20 cellular contexts compared by ENCODE assay signal in the genomic region with DNA sequence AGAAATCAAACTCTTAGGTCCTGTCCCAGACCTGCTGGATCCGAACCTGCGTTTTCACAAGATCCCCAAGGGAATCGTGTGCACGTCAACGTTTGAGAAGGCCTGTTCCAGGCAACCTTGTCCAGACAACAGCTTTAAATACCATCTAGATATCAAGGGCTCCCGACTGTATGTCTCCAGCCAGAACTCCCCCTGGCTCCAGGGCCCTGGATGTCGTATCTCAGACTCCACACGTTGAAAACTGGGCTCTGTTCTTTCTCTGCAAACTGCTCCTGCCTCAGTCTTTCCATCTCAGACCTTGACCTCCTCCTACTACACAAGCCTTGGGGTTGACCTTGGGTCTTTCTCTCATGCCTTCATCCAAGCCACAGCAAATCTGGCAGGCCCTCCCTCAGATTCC. TPM values are rescaled to one million over a fixed set of nuclear protein-coding genes. Genes with fewer than 3 reads are reported as not detected.
DNase-seq lines count a peak whose midpoint lies in the region; ATAC-seq and TF ChIP-seq lines count a peak whose summit lies in the region.
"Had no signal": no experiment of that assay in that cellular context is flagged by ENCODE, and none has a peak within 500 bp of the region (broad histone marks: within the 10 kb centered on the region; RNA-seq: fewer than 3 reads in every experiment).

No MANE protein-coding gene starts in this region.

- in situ Hi-C loops in KBM-7 (cut with MboI; ENCODE audit: low pct_unique_long_range_greater_than_20kb, low sequenced_read_pairs) = no loop called here

- H3K36me3 Mint-ChIP-seq in naive B cell = no peaks in the 10 kb centered on the region

- peak overlapping the region in 5 of 6 donors; percentile 83 to 99 (median 99) for H3K27ac Mint-ChIP-seq in naive B cell
- H3K27ac Mint-ChIP-seq: activated T-helper 1 cell treated with anti-CD3 and anti-CD28 coated beads, Interleukin-12 subunit alpha, Interleukin-12 subunit beta, Interleukin-2, Interleukin-4 antibody, amounts not matched to agents 30 ng/mL and 10 ng/mL and 1 ng/mL, durations not matched to agents 14 hours and 24 hours and 36 hours had no signal

- H3K9me3 ChIP-seq in NT2/D1 (ENCODE audit: insufficient read depth, low read length) (no peaks in the 10 kb centered on the region), subcutaneous abdominal adipose tissue (ENCODE audit: control insufficient read depth in 5 of 5, low read length in 5 of 5) (no peaks in the 10 kb centered on the region), MG63 (no peaks in the 10 kb centered on the region)
- H3K9me3 ChIP-seq: sigmoid colon had no signal

- H3K27me3 ChIP-seq in NT2/D1 (ENCODE audit: insufficient read depth, insufficient read length) = no peaks in the 10 kb centered on the region
- no peaks in the 10 kb centered on the region for H3K27me3 ChIP-seq in subcutaneous abdominal adipose tissue (ENCODE audit: control insufficient read depth in 5 of 5, insufficient read depth in 4 of 5, low read length in 5 of 5)
- no peaks in the 10 kb centered on the region for H3K27me3 ChIP-seq in MG63
- H3K27me3 ChIP-seq: dorsolateral prefrontal cortex, sigmoid colon had no signal

- H3K27ac ChIP-seq in subcutaneous abdominal adipose tissue (ENCODE audit: low read depth, low read length) = peak overlapping the region; percentile 46

- no peak for DNase-seq in NT2/D1 (ENCODE audit: low read depth, low spot score)
- DNase-seq in fibroblast of the aortic adventitia (ENCODE audit: low read depth) = peak; percentile 41
- no peak for DNase-seq in naive B cell
- DNase-seq in KBM-7 = no peak
- no peak for DNase-seq in occipital lobe (lab: John Stamatoyannopoulos, UW)
- no peak for DNase-seq in MG63
- DNase-seq: AML-193; dorsolateral prefrontal cortex; foreskin melanocyte; NCI-H1436 treated with DMSO at 0.1 percent for 48 hours; NCI-H2171; NCI-H748 treated with DMSO at 0.1 percent for 48 hours; PC-3; sigmoid colon; stimulated activated naive CD4-positive, alpha-beta T cell treated with Interleukin-2 at 50 U/mL for 16 hours; T1000 had no signal

- no peaks in the 10 kb centered on the region for H3K9me3 Mint-ChIP-seq in naive B cell
- H3K9me3 Mint-ChIP-seq: activated T-helper 1 cell treated with anti-CD3 and anti-CD28 coated beads, Interleukin-12 subunit alpha, Interleukin-12 subunit beta, Interleukin-2, Interleukin-4 antibody, amounts not matched to agents 30 ng/mL and 10 ng/mL and 1 ng/mL, durations not matched to agents 14 hours and 24 hours and 36 hours had no signal

- H3K4me3 ChIP-seq in NT2/D1 (ENCODE audit: insufficient read length, low read depth) (no peak overlapping the region), fibroblast of the aortic adventitia (ENCODE audit: low read depth, low read length) (no peak overlapping the region), subcutaneous abdominal adipose tissue (ENCODE audit: low read depth in 1 of 5, low read length in 5 of 5) (no peak overlapping the region), MG63 (no peak overlapping the region)
- H3K4me3 ChIP-seq: dorsolateral prefrontal cortex, sigmoid colon had no signal

- H3K36me3 ChIP-seq in NT2/D1 (ENCODE audit: insufficient read depth, insufficient read length, low read length) (no peaks in the 10 kb centered on the region), subcutaneous abdominal adipose tissue (ENCODE audit: control insufficient read depth in 5 of 5, insufficient read depth in 5 of 5, low read length in 5 of 5) (no peaks in the 10 kb centered on the region), MG63 (no peaks in the 10 kb centered on the region)
- H3K36me3 ChIP-seq: sigmoid colon had no signal

- H3K4me1 Mint-ChIP-seq in naive B cell = peaks cover 49 to 75% (median 57%) of the 10 kb centered on the region in 3 donors

- H3K4me1 ChIP-seq in NT2/D1 (ENCODE audit: insufficient read depth, insufficient read length) = peaks cover 2% of the 10 kb centered on the region
- peaks cover 18 to 78% (median 62%) of the 10 kb centered on the region in 5 donors for H3K4me1 ChIP-seq in subcutaneous abdominal adipose tissue (ENCODE audit: control insufficient read depth in 5 of 5, insufficient read depth in 5 of 5, low read length in 5 of 5)

- H3K27me3 Mint-ChIP-seq in naive B cell = no peaks in the 10 kb centered on the region

- no peak for TF ChIP-seq CTCF in fibroblast of the aortic adventitia (IDR thresholded peaks at IDR 0.05; ENCODE audit: insufficient read depth, low read length)

- peak overlapping the region; percentile 47 for H3K9ac ChIP-seq in NT2/D1 (ENCODE audit: insufficient read length, low read depth)
- H3K9ac ChIP-seq in subcutaneous abdominal adipose tissue (ENCODE audit: low read length in 5 of 5) = no peak overlapping the region

- ATAC-seq in naive B cell (ENCODE audit: low read depth in 2 of 2) = no peak
- ATAC-seq in HG02588 (IDR thresholded peaks at IDR 0.05; ENCODE audit: unreplicated experiment) = no peak
- ATAC-seq: activated CD4-positive, CD25-positive, alpha-beta regulatory T cell treated with anti-CD3 and anti-CD28 coated beads, Interleukin-2, amount 50 U/mL, for 24 hours; PC-3 had no signal

- peak overlapping the region in 4 of 8 donors; percentile 29 to 59 (median 42) for H3K4me3 Mint-ChIP-seq in naive B cell
- H3K4me3 Mint-ChIP-seq: activated T-helper 1 cell treated with anti-CD3 and anti-CD28 coated beads, Interleukin-12 subunit alpha, Interleukin-12 subunit beta, Interleukin-2, Interleukin-4 antibody, amounts not matched to agents 30 ng/mL and 10 ng/mL and 1 ng/mL, durations not matched to agents 14 hours and 24 hours and 36 hours had no signal

RNA-seq across cellular contexts. Expression of a gene that starts 5.8 kb away (rescaled TPM):
- total RNA-seq in fibroblast of the aortic adventitia (ENCODE audit: low replicate concordance) (15.8 and 62.0 TPM in 2 replicates), occipital lobe (0.16 TPM)
- 1 to 10 TPM in 5 of 6 donors, not detected in 1; 3.5 to 8.2 (median 5.8) TPM for polyA plus RNA-seq in naive B cell (ENCODE audit: low read depth in 6 of 6)
- total RNA-seq in MG63 (2014; rRNA removed; shearing (Covaris generic); ENCODE audit: low replicate concordance) = 12.9 and 14.0 TPM in 2 replicates

RNA-seq across cellular contexts. Expression of a gene that starts 17.2 kb away (rescaled TPM):
- total RNA-seq in fibroblast of the aortic adventitia (ENCODE audit: low replicate concordance) = 75.6 and 121 TPM in 2 replicates
- polyA plus RNA-seq in naive B cell (ENCODE audit: low read depth in 6 of 6) = not detected
- total RNA-seq in occipital lobe = 28.4 TPM
- total RNA-seq in MG63 (2014; rRNA removed; shearing (Covaris generic); ENCODE audit: low replicate concordance) = 36.6 and 69.0 TPM in 2 replicates

RNA-seq across cellular contexts. Expression of a gene that starts 39.1 kb away (rescaled TPM):
- total RNA-seq in fibroblast of the aortic adventitia (ENCODE audit: low replicate concordance) (26.5 and 85.0 TPM in 2 replicates), occipital lobe (31.8 TPM)
- 10 to 100 TPM; 17.2 to 27.8 (median 19.8) TPM for polyA plus RNA-seq in naive B cell (ENCODE audit: low read depth in 6 of 6)
- 40.5 and 47.3 TPM in 2 replicates for total RNA-seq in MG63 (2014; rRNA removed; shearing (Covaris generic); ENCODE audit: low replicate concordance)

RNA-seq across cellular contexts. Expression of a gene that starts 56.6 kb away (rescaled TPM):
- total RNA-seq in fibroblast of the aortic adventitia (ENCODE audit: low replicate concordance) (24.4 and 37.1 TPM in 2 replicates), occipital lobe (10.5 TPM)
- 10 to 100 TPM; 19.7 to 36.6 (median 25.0) TPM for polyA plus RNA-seq in naive B cell (ENCODE audit: low read depth in 6 of 6)
- total RNA-seq in MG63 (2014; rRNA removed; shearing (Covaris generic); ENCODE audit: low replicate concordance) = 4.7 and 26.9 TPM in 2 replicates

RNA-seq across cellular contexts. Expression of a gene that starts 57.6 kb away (rescaled TPM):
- total RNA-seq in fibroblast of the aortic adventitia (ENCODE audit: low replicate concordance) (33.9 and 61.5 TPM in 2 replicates), occipital lobe (18.1 TPM)
- polyA plus RNA-seq in naive B cell (ENCODE audit: low read depth in 6 of 6) = 10 to 100 TPM; 52.2 to 78.0 (median 59.1) TPM
- 100 and 115 TPM in 2 replicates for total RNA-seq in MG63 (2014; rRNA removed; shearing (Covaris generic); ENCODE audit: low replicate concordance)

Comparison
In these comparisons a context has a peak if more than half of its experiments do, and no peak if none do; other contexts are left out.
1. RNA of a gene that starts 5.8 kb away (total RNA-seq): 15.8 to 62.0 TPM in fibroblast of the aortic adventitia and 12.9 to 14.0 TPM in MG63; 0.16 TPM in occipital lobe (single experiment); every median in the first group is over 10 times any median in the second.